In the genomic region with DNA sequence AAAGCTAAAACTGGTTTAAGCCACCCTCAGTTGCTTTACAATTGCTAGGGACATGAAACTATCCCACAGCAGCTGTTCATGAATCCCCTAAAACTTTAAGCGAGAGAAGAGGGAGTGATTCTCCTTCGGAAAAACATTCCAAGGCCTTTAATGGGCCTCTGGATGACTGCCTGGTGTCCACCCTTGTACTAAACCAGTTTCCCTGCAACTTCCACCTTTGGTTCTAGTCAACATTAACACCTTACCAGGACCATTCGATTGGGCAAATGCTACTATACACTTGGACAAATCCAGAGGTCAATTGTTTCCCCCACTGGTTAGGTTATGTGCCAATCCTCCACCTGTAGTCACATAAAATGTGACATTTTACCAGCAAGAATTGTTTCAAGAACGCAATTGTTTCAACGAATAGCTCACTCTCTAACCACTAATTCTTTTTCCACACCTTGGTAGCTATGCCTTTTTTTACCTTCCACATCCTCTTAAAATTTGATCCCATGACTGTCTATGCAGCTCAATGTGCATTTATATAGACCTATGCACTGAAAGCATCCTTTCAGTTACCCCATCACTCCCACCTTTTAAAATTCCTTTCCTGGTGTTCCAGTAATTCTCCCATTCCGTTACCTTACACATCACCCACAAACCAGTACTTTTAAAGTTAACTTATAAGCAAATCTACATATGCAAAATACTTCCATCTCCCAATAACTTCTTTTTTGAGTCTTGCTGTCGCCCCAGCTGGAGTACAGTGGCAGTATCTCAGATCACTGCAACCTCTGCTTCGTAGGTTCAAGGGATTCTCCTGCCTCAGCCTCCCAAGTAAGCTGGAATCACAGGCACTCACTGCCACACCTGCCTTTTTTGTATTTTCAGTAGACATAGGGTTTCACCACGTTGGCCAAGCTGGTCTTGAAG, we compare ENCODE assay signal across 1 cellular context.
TF ChIP-seq lines count a peak whose summit lies in the region.

No MANE protein-coding gene starts in this region.

TF ChIP-seq in K562, 482 proteins besides CTCF, POLR2A, EP300 and RAD21 (continued from another document and continues in another):
- TF ChIP-seq, protein P1, sequence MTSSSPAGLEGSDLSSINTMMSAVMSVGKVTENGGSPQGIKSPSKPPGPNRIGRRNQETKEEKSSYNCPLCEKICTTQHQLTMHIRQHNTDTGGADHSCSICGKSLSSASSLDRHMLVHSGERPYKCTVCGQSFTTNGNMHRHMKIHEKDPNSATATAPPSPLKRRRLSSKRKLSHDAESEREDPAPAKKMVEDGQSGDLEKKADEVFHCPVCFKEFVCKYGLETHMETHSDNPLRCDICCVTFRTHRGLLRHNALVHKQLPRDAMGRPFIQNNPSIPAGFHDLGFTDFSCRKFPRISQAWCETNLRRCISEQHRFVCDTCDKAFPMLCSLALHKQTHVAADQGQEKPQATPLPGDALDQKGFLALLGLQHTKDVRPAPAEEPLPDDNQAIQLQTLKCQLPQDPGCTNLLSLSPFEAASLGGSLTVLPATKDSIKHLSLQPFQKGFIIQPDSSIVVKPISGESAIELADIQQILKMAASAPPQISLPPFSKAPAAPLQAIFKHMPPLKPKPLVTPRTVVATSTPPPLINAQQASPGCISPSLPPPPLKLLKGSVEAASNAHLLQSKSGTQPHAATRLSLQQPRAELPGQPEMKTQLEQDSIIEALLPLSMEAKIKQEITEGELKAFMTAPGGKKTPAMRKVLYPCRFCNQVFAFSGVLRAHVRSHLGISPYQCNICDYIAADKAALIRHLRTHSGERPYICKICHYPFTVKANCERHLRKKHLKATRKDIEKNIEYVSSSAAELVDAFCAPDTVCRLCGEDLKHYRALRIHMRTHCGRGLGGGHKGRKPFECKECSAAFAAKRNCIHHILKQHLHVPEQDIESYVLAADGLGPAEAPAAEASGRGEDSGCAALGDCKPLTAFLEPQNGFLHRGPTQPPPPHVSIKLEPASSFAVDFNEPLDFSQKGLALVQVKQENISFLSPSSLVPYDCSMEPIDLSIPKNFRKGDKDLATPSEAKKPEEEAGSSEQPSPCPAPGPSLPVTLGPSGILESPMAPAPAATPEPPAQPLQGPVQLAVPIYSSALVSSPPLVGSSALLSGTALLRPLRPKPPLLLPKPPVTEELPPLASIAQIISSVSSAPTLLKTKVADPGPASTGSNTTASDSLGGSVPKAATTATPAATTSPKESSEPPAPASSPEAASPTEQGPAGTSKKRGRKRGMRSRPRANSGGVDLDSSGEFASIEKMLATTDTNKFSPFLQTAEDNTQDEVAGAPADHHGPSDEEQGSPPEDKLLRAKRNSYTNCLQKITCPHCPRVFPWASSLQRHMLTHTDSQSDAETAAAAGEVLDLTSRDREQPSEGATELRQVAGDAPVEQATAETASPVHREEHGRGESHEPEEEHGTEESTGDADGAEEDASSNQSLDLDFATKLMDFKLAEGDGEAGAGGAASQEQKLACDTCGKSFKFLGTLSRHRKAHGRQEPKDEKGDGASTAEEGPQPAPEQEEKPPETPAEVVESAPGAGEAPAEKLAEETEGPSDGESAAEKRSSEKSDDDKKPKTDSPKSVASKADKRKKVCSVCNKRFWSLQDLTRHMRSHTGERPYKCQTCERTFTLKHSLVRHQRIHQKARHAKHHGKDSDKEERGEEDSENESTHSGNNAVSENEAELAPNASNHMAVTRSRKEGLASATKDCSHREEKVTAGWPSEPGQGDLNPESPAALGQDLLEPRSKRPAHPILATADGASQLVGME (CRISPR knock-in tag; IDR thresholded peaks at IDR 0.05) = peak; percentile 70; the same call in 1 of the 2 replicates
- TF ChIP-seq SOX6 (IDR thresholded peaks at IDR 0.05) (no peak), ZNF77 (CRISPR knock-in tag; IDR thresholded peaks at IDR 0.05) (peak; percentile 90; the same call in 1 of the 2 replicates), SMAD1 (IDR thresholded peaks at IDR 0.05; ENCODE audit: low read depth, low read length, partially characterized antibody) (peak; percentile 25), POLR2B (IDR thresholded peaks at IDR 0.05; ENCODE audit: low read depth, partially characterized antibody) (peak; percentile 97), ZNF165 (CRISPR knock-in tag; IDR thresholded peaks at IDR 0.05; ENCODE audit: borderline replicate concordance) (no peak), ILK (tag; IDR thresholded peaks at IDR 0.05; ENCODE audit: borderline replicate concordance, low read depth) (no peak), U2AF2 (optimal IDR thresholded peaks at IDR 0.05; ENCODE audit: low read depth, low read length) (no peak), MXI1 (IDR thresholded peaks at IDR 0.05; ENCODE audit: low read depth, low read length) (peak; percentile 54; the same call in 1 of the 2 replicates), SMC3 (conservative IDR thresholded peaks at IDR 0.05; ENCODE audit: insufficient read depth, low read depth, low read length) (no peak), RBM25 (IDR thresholded peaks at IDR 0.05; ENCODE audit: low read depth, low read length, severe bottlenecking) (no peak), TEAD4 (IDR thresholded peaks at IDR 0.05; ENCODE audit: low read length) (peak; percentile 53), TEAD4 (CRISPR knock-in tag; IDR thresholded peaks at IDR 0.05; ENCODE audit: borderline replicate concordance) (no peak), NR2F6 (CRISPR knock-in tag; IDR thresholded peaks at IDR 0.05) (peak; percentile 63; the same call in 1 of the 2 replicates), MED1 (CRISPR knock-in tag; IDR thresholded peaks at IDR 0.05; ENCODE audit: borderline replicate concordance) (no peak)
- TF ChIP-seq, protein P2, sequence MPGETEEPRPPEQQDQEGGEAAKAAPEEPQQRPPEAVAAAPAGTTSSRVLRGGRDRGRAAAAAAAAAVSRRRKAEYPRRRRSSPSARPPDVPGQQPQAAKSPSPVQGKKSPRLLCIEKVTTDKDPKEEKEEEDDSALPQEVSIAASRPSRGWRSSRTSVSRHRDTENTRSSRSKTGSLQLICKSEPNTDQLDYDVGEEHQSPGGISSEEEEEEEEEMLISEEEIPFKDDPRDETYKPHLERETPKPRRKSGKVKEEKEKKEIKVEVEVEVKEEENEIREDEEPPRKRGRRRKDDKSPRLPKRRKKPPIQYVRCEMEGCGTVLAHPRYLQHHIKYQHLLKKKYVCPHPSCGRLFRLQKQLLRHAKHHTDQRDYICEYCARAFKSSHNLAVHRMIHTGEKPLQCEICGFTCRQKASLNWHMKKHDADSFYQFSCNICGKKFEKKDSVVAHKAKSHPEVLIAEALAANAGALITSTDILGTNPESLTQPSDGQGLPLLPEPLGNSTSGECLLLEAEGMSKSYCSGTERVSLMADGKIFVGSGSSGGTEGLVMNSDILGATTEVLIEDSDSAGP (CRISPR knock-in tag; IDR thresholded peaks at IDR 0.05) = no peak
- TF ChIP-seq, protein P3, sequence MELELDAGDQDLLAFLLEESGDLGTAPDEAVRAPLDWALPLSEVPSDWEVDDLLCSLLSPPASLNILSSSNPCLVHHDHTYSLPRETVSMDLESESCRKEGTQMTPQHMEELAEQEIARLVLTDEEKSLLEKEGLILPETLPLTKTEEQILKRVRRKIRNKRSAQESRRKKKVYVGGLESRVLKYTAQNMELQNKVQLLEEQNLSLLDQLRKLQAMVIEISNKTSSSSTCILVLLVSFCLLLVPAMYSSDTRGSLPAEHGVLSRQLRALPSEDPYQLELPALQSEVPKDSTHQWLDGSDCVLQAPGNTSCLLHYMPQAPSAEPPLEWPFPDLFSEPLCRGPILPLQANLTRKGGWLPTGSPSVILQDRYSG (tag; conservative IDR thresholded peaks at IDR 0.05; ENCODE audit: low read depth) = no peak
- TF ChIP-seq, protein P4, sequence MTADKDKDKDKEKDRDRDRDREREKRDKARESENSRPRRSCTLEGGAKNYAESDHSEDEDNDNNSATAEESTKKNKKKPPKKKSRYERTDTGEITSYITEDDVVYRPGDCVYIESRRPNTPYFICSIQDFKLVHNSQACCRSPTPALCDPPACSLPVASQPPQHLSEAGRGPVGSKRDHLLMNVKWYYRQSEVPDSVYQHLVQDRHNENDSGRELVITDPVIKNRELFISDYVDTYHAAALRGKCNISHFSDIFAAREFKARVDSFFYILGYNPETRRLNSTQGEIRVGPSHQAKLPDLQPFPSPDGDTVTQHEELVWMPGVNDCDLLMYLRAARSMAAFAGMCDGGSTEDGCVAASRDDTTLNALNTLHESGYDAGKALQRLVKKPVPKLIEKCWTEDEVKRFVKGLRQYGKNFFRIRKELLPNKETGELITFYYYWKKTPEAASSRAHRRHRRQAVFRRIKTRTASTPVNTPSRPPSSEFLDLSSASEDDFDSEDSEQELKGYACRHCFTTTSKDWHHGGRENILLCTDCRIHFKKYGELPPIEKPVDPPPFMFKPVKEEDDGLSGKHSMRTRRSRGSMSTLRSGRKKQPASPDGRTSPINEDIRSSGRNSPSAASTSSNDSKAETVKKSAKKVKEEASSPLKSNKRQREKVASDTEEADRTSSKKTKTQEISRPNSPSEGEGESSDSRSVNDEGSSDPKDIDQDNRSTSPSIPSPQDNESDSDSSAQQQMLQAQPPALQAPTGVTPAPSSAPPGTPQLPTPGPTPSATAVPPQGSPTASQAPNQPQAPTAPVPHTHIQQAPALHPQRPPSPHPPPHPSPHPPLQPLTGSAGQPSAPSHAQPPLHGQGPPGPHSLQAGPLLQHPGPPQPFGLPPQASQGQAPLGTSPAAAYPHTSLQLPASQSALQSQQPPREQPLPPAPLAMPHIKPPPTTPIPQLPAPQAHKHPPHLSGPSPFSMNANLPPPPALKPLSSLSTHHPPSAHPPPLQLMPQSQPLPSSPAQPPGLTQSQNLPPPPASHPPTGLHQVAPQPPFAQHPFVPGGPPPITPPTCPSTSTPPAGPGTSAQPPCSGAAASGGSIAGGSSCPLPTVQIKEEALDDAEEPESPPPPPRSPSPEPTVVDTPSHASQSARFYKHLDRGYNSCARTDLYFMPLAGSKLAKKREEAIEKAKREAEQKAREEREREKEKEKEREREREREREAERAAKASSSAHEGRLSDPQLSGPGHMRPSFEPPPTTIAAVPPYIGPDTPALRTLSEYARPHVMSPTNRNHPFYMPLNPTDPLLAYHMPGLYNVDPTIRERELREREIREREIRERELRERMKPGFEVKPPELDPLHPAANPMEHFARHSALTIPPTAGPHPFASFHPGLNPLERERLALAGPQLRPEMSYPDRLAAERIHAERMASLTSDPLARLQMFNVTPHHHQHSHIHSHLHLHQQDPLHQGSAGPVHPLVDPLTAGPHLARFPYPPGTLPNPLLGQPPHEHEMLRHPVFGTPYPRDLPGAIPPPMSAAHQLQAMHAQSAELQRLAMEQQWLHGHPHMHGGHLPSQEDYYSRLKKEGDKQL (CRISPR knock-in tag; IDR thresholded peaks at IDR 0.05; ENCODE audit: borderline replicate concordance) = no peak
- TF ChIP-seq, protein P5, sequence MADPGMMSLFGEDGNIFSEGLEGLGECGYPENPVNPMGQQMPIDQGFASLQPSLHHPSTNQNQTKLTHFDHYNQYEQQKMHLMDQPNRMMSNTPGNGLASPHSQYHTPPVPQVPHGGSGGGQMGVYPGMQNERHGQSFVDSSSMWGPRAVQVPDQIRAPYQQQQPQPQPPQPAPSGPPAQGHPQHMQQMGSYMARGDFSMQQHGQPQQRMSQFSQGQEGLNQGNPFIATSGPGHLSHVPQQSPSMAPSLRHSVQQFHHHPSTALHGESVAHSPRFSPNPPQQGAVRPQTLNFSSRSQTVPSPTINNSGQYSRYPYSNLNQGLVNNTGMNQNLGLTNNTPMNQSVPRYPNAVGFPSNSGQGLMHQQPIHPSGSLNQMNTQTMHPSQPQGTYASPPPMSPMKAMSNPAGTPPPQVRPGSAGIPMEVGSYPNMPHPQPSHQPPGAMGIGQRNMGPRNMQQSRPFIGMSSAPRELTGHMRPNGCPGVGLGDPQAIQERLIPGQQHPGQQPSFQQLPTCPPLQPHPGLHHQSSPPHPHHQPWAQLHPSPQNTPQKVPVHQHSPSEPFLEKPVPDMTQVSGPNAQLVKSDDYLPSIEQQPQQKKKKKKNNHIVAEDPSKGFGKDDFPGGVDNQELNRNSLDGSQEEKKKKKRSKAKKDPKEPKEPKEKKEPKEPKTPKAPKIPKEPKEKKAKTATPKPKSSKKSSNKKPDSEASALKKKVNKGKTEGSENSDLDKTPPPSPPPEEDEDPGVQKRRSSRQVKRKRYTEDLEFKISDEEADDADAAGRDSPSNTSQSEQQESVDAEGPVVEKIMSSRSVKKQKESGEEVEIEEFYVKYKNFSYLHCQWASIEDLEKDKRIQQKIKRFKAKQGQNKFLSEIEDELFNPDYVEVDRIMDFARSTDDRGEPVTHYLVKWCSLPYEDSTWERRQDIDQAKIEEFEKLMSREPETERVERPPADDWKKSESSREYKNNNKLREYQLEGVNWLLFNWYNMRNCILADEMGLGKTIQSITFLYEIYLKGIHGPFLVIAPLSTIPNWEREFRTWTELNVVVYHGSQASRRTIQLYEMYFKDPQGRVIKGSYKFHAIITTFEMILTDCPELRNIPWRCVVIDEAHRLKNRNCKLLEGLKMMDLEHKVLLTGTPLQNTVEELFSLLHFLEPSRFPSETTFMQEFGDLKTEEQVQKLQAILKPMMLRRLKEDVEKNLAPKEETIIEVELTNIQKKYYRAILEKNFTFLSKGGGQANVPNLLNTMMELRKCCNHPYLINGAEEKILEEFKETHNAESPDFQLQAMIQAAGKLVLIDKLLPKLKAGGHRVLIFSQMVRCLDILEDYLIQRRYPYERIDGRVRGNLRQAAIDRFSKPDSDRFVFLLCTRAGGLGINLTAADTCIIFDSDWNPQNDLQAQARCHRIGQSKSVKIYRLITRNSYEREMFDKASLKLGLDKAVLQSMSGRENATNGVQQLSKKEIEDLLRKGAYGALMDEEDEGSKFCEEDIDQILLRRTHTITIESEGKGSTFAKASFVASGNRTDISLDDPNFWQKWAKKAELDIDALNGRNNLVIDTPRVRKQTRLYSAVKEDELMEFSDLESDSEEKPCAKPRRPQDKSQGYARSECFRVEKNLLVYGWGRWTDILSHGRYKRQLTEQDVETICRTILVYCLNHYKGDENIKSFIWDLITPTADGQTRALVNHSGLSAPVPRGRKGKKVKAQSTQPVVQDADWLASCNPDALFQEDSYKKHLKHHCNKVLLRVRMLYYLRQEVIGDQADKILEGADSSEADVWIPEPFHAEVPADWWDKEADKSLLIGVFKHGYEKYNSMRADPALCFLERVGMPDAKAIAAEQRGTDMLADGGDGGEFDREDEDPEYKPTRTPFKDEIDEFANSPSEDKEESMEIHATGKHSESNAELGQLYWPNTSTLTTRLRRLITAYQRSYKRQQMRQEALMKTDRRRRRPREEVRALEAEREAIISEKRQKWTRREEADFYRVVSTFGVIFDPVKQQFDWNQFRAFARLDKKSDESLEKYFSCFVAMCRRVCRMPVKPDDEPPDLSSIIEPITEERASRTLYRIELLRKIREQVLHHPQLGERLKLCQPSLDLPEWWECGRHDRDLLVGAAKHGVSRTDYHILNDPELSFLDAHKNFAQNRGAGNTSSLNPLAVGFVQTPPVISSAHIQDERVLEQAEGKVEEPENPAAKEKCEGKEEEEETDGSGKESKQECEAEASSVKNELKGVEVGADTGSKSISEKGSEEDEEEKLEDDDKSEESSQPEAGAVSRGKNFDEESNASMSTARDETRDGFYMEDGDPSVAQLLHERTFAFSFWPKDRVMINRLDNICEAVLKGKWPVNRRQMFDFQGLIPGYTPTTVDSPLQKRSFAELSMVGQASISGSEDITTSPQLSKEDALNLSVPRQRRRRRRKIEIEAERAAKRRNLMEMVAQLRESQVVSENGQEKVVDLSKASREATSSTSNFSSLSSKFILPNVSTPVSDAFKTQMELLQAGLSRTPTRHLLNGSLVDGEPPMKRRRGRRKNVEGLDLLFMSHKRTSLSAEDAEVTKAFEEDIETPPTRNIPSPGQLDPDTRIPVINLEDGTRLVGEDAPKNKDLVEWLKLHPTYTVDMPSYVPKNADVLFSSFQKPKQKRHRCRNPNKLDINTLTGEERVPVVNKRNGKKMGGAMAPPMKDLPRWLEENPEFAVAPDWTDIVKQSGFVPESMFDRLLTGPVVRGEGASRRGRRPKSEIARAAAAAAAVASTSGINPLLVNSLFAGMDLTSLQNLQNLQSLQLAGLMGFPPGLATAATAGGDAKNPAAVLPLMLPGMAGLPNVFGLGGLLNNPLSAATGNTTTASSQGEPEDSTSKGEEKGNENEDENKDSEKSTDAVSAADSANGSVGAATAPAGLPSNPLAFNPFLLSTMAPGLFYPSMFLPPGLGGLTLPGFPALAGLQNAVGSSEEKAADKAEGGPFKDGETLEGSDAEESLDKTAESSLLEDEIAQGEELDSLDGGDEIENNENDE (IDR thresholded peaks at IDR 0.05; ENCODE audit: low read depth, low read length) = no peak
